9 cellular contexts compared by ENCODE assay signal in genomic region chr6:33112148-33112547, GRCh38. TPM values are rescaled to one million over a fixed set of nuclear protein-coding genes. Genes with fewer than 3 reads are reported as not detected.
A peak's percentile ranks its signal among the peaks of the same experiment; 100 is the strongest.
DNase-seq lines count a peak whose midpoint lies in the region; ATAC-seq and TF ChIP-seq lines count a peak whose summit lies in the region.
"Had no signal": no experiment of that assay in that cellular context is flagged by ENCODE, and none has a peak within 500 bp of the region (broad histone marks: within the 10 kb centered on the region; RNA-seq: fewer than 3 reads in every experiment).

No MANE protein-coding gene starts in this region.

- peak; percentile 88 for ATAC-seq in GM19372 (IDR thresholded peaks at IDR 0.05; ENCODE audit: low read depth, unreplicated experiment)
- peak; percentile 82 for ATAC-seq in HG03378 (IDR thresholded peaks at IDR 0.05; ENCODE audit: unreplicated experiment)
- ATAC-seq in stimulated activated naive CD8-positive, alpha-beta T cell treated with anti-CD3 and anti-CD28 coated beads, Interleukin-15, amount 100 ng/mL, for 72 hours: peak; percentile 96

- H3K4me1 Mint-ChIP-seq in stimulated activated naive CD8-positive, alpha-beta T cell treated with anti-CD3 and anti-CD28 coated beads, Interleukin-15, amount 100 ng/mL, for 72 hours: peaks cover 18% of the 10 kb centered on the region
- peaks cover 7% of the 10 kb centered on the region for H3K4me1 Mint-ChIP-seq in type B pancreatic cell (ENCODE audit: unreplicated experiment)

- peak; percentile 54 for DNase-seq in Daoy (ENCODE audit: low read depth)
- peak; percentile 48 for DNase-seq in SW480 (ENCODE audit: low spot score)
- DNase-seq in germinal center (ENCODE audit: low spot score): peak; percentile 92
- DNase-seq in stimulated activated naive CD8-positive, alpha-beta T cell treated with anti-CD3 and anti-CD28 coated beads, Interleukin-15, amount 100 ng/mL, for 72 hours: no peak
- DNase-seq in type B pancreatic cell (ENCODE audit: extremely low spot score, unreplicated experiment): no peak
- DNase-seq in activated CD4-positive, alpha-beta T cell treated with anti-CD3 and anti-CD28 coated beads for 1 hour: no peak

- no peaks in the 10 kb centered on the region for H3K36me3 Mint-ChIP-seq in type B pancreatic cell

- H3K9me3 Mint-ChIP-seq in stimulated activated naive CD8-positive, alpha-beta T cell treated with anti-CD3 and anti-CD28 coated beads, Interleukin-15, amount 100 ng/mL, for 72 hours: no peaks in the 10 kb centered on the region
- H3K9me3 Mint-ChIP-seq in type B pancreatic cell: no peaks in the 10 kb centered on the region

- H3K27ac Mint-ChIP-seq in stimulated activated naive CD8-positive, alpha-beta T cell treated with anti-CD3 and anti-CD28 coated beads, Interleukin-15, amount 100 ng/mL, for 72 hours: no peak overlapping the region
- no peak overlapping the region for H3K27ac Mint-ChIP-seq in type B pancreatic cell

- no peak for TF ChIP-seq CTCF in type B pancreatic cell (conservative IDR thresholded peaks at IDR 0.05)

- H3K4me3 Mint-ChIP-seq in stimulated activated naive CD8-positive, alpha-beta T cell treated with anti-CD3 and anti-CD28 coated beads, Interleukin-15, amount 100 ng/mL, for 72 hours: no peak overlapping the region
- no peak overlapping the region for H3K4me3 Mint-ChIP-seq in type B pancreatic cell

- H3K27me3 Mint-ChIP-seq in stimulated activated naive CD8-positive, alpha-beta T cell treated with anti-CD3 and anti-CD28 coated beads, Interleukin-15, amount 100 ng/mL, for 72 hours: peaks cover 83% of the 10 kb centered on the region
- H3K27me3 Mint-ChIP-seq in type B pancreatic cell: peaks cover 94% of the 10 kb centered on the region

RNA-seq across cellular contexts. Expression of gene HLA-DPB1, which starts 36.4 kb away (rescaled TPM):
- 25.4 and 34.6 TPM in 2 replicates for total RNA-seq in Daoy (2014; rRNA removed; shearing (Covaris generic))
- 10.9 and 27.3 TPM in 2 replicates for total RNA-seq in type B pancreatic cell (ENCODE audit: low replicate concordance)
- total RNA-seq: SJCRH30 had no signal

RNA-seq across cellular contexts. Expression of gene HLA-DPA1, which starts 38.7 kb away (rescaled TPM):
- total RNA-seq in Daoy (2014; rRNA removed; shearing (Covaris generic)): 4.2 and 13.8 TPM in 2 replicates
- 1.3 and 2.6 TPM in 2 replicates for total RNA-seq in type B pancreatic cell (ENCODE audit: low replicate concordance)
- total RNA-seq: SJCRH30 had no signal

Comparison
In these comparisons a context has a peak if more than half of its experiments do, and no peak if none do; other contexts are left out.
1. DNase-seq: peak in Daoy (single experiment), SW480 (single experiment) and germinal center (single experiment); none in stimulated activated naive CD8-positive, alpha-beta T cell treated with anti-CD3 and anti-CD28 coated beads, Interleukin-15, amount 100 ng/mL, for 72 hours (0 of 2), type B pancreatic cell (single experiment) and activated CD4-positive, alpha-beta T cell treated with anti-CD3 and anti-CD28 coated beads for 1 hour (single experiment).
2. Peak in every context shown above with its lines, with median percentiles within 50 percentile points of each other: ATAC-seq.